9 cellular contexts compared by ENCODE assay signal in the genomic region with DNA sequence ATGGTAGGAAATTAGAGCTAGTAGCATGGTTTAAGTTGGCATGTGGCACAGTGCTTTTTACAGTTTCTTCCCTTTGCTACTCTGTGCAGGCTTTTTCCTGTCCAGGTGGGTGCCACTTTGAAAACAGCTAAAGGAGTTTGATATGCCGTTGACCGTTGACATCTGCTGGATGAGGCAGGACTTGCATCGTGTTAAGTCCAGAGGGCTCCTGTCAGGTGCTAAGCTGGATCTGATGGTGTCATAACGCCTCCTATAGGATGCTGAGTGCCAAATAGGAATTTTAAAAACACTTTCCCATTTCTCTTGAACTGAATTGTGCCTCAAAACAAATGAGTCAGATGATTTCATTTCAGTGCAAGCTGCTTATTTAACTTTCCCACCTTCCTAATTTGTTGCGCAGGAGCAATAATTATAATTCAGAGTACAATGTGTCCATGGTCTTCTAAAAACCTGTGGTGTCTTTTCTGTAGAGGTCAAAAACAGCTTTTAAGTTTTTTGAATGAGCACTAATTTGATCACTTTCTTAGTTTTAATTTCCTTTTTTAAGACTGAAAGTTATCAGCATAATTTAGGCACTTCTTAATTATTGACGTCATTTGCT.
DNase-seq lines count a peak whose midpoint lies in the region; ATAC-seq and TF ChIP-seq lines count a peak whose summit lies in the region.
"Had no signal": no experiment of that assay in that cellular context is flagged by ENCODE, and none has a peak within 500 bp of the region (broad histone marks: within the 10 kb centered on the region; RNA-seq: fewer than 3 reads in every experiment).

No MANE protein-coding gene starts in this region.

- no peaks in the 10 kb centered on the region for H3K9me3 ChIP-seq in parathyroid adenoma (ENCODE audit: control insufficient read depth, low read length)

- no peaks in the 10 kb centered on the region for H3K27me3 Mint-ChIP-seq in WTC11 (ENCODE audit: low read depth)

- H3K79me2 ChIP-seq in parathyroid adenoma: peaks cover 8% of the 10 kb centered on the region

- peaks cover 39% of the 10 kb centered on the region for H3K4me1 ChIP-seq in parathyroid adenoma

- H3K4me3 ChIP-seq in foreskin fibroblast (ENCODE audit: low read depth in 1 of 2, low read length in 2 of 2) (no peak overlapping the region), parathyroid adenoma (ENCODE audit: low read depth, low read length) (peak overlapping the region; percentile 24)

- peak overlapping the region; percentile 41 for H3K4me2 ChIP-seq in parathyroid adenoma (ENCODE audit: low read length)

- no peak overlapping the region for H3K27ac Mint-ChIP-seq in WTC11
- H3K27ac Mint-ChIP-seq: naive thymus-derived CD4-positive, alpha-beta T cell had no signal

- H3K27me3 ChIP-seq in parathyroid adenoma (ENCODE audit: control insufficient read depth, insufficient read depth, low read length): no peaks in the 10 kb centered on the region

- peak overlapping the region; percentile 58 for H3K27ac ChIP-seq in parathyroid adenoma

- H3K4me3 Mint-ChIP-seq in WTC11: no peak overlapping the region
- H3K4me3 Mint-ChIP-seq: naive thymus-derived CD4-positive, alpha-beta T cell had no signal

- peak; percentile 14 for DNase-seq in CD1c-positive myeloid dendritic cell (ENCODE audit: extremely low spot score)
- peak; percentile 62 for DNase-seq in NCI-H2196 (lab: John Stamatoyannopoulos, UW; ENCODE audit: unreplicated experiment)
- peak; percentile 65 for DNase-seq in WTC11 (ENCODE audit: low spot score)
- peak; percentile 18 to 51 for DNase-seq in foreskin fibroblast

- peaks cover 6% of the 10 kb centered on the region for H3K36me3 ChIP-seq in parathyroid adenoma (ENCODE audit: control insufficient read depth, insufficient read depth, low read length)

- H3K9me3 Mint-ChIP-seq in WTC11: no peaks in the 10 kb centered on the region
- H3K9me3 Mint-ChIP-seq: naive thymus-derived CD4-positive, alpha-beta T cell had no signal

- H3K4me1 Mint-ChIP-seq in WTC11: peaks cover 61% of the 10 kb centered on the region

- no peak overlapping the region for H3K9ac ChIP-seq in parathyroid adenoma

- TF ChIP-seq CTCF in WTC11 (IDR thresholded peaks at IDR 0.05): peak; percentile 40
- TF ChIP-seq CTCF in foreskin fibroblast (IDR thresholded peaks at IDR 0.05; ENCODE audit: low read depth, low read length): no peak
- peak; percentile 85 for TF ChIP-seq CTCF in parathyroid adenoma (IDR thresholded peaks at IDR 0.05)

- H3K36me3 Mint-ChIP-seq in WTC11: no peaks in the 10 kb centered on the region
- H3K36me3 Mint-ChIP-seq: naive thymus-derived CD4-positive, alpha-beta T cell had no signal

- no peak overlapping the region for H2AFZ ChIP-seq in parathyroid adenoma

- CTCF ChIA-PET in WTC11 (lab: Charles Lee): interaction anchor here (0.5 to 3.9 kb wide), 45 partner anchors 9 to 1169 kb away, joined by 3 to 28 read pairs (median 4); partner anchors contain the start of gene SP4

- ATAC-seq in GM18868 (IDR thresholded peaks at IDR 0.05; ENCODE audit: unreplicated experiment) (peak; percentile 85), HG03175 (IDR thresholded peaks at IDR 0.05; ENCODE audit: unreplicated experiment) (peak; percentile 74), WTC11 (peak; percentile 89), HG03469 (IDR thresholded peaks at IDR 0.05; ENCODE audit: unreplicated experiment) (no peak)
- ATAC-seq: naive thymus-derived CD4-positive, alpha-beta T cell had no signal

- POLR2A ChIA-PET in WTC11 (lab: Charles Lee): no interaction called here

TF ChIP-seq in WTC11, 78 proteins besides CTCF, POLR2A, EP300 and RAD21 (continues in another document):
- TF ChIP-seq STAT6 (CRISPR knock-in tag; conservative IDR thresholded peaks at IDR 0.05; ENCODE audit: low read depth): no peak
- TF ChIP-seq MXD4 (CRISPR knock-in tag; IDR thresholded peaks at IDR 0.05; ENCODE audit: borderline replicate concordance): no peak
- TF ChIP-seq, protein P1, sequence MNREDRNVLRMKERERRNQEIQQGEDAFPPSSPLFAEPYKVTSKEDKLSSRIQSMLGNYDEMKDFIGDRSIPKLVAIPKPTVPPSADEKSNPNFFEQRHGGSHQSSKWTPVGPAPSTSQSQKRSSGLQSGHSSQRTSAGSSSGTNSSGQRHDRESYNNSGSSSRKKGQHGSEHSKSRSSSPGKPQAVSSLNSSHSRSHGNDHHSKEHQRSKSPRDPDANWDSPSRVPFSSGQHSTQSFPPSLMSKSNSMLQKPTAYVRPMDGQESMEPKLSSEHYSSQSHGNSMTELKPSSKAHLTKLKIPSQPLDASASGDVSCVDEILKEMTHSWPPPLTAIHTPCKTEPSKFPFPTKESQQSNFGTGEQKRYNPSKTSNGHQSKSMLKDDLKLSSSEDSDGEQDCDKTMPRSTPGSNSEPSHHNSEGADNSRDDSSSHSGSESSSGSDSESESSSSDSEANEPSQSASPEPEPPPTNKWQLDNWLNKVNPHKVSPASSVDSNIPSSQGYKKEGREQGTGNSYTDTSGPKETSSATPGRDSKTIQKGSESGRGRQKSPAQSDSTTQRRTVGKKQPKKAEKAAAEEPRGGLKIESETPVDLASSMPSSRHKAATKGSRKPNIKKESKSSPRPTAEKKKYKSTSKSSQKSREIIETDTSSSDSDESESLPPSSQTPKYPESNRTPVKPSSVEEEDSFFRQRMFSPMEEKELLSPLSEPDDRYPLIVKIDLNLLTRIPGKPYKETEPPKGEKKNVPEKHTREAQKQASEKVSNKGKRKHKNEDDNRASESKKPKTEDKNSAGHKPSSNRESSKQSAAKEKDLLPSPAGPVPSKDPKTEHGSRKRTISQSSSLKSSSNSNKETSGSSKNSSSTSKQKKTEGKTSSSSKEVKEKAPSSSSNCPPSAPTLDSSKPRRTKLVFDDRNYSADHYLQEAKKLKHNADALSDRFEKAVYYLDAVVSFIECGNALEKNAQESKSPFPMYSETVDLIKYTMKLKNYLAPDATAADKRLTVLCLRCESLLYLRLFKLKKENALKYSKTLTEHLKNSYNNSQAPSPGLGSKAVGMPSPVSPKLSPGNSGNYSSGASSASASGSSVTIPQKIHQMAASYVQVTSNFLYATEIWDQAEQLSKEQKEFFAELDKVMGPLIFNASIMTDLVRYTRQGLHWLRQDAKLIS (CRISPR knock-in tag; IDR thresholded peaks at IDR 0.05; ENCODE audit: borderline replicate concordance): no peak
- TF ChIP-seq ZNF671 (CRISPR knock-in tag; IDR thresholded peaks at IDR 0.05): no peak
- TF ChIP-seq, protein P2, sequence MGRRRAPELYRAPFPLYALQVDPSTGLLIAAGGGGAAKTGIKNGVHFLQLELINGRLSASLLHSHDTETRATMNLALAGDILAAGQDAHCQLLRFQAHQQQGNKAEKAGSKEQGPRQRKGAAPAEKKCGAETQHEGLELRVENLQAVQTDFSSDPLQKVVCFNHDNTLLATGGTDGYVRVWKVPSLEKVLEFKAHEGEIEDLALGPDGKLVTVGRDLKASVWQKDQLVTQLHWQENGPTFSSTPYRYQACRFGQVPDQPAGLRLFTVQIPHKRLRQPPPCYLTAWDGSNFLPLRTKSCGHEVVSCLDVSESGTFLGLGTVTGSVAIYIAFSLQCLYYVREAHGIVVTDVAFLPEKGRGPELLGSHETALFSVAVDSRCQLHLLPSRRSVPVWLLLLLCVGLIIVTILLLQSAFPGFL (CRISPR knock-in tag; IDR thresholded peaks at IDR 0.05; ENCODE audit: borderline replicate concordance): no peak
- TF ChIP-seq IRF1 (CRISPR knock-in tag; IDR thresholded peaks at IDR 0.05): no peak
- no peak for TF ChIP-seq FOXP4 (CRISPR knock-in tag; IDR thresholded peaks at IDR 0.05)

Comparison
In these comparisons a context has a peak if more than half of its experiments do, and no peak if none do; other contexts are left out.
1. DNase-seq: peak in every context shown above with its lines; median percentile 65 in WTC11; 62 in NCI-H2196; 34 in foreskin fibroblast; 14 in CD1c-positive myeloid dendritic cell.